Comparison of ENCODE assay signal across 7 cellular contexts in genomic region chr9:17665450-17665849, GRCh38.
"Had no signal": no experiment of that assay in that cellular context is flagged by ENCODE, and none has a peak within 500 bp of the region (broad histone marks: within the 10 kb centered on the region; RNA-seq: fewer than 3 reads in every experiment).

No MANE protein-coding gene starts in this region.

- DNase-seq: IMR-90, KBM-7, KG1 had no signal

- H3K9ac ChIP-seq: KMS-11 had no signal

- ATAC-seq: K562 had no signal

- FAIRE-seq: HTR-8/SVneo, K562 had no signal

- H3K4me3 ChIP-seq: K562 had no signal

- H3K4me2 ChIP-seq: KMS-11 had no signal

- H3K27ac ChIP-seq: HL-60, KMS-11 had no signal
